ENCODE assay signal across 1 cellular context in genomic region chr22:20584872-20585639, GRCh38.
TF ChIP-seq lines count a peak whose summit lies in the region.

No MANE protein-coding gene starts in this region.

TF ChIP-seq in WTC11, 78 proteins besides CTCF, POLR2A, EP300 and RAD21 (continued from another document):
- TF ChIP-seq, protein P1, sequence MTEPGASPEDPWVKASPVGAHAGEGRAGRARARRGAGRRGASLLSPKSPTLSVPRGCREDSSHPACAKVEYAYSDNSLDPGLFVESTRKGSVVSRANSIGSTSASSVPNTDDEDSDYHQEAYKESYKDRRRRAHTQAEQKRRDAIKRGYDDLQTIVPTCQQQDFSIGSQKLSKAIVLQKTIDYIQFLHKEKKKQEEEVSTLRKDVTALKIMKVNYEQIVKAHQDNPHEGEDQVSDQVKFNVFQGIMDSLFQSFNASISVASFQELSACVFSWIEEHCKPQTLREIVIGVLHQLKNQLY (CRISPR knock-in tag; IDR thresholded peaks at IDR 0.05), result no peak
- TF ChIP-seq EMX1 (CRISPR knock-in tag; IDR thresholded peaks at IDR 0.05) (no peak), FOXK1 (CRISPR knock-in tag; IDR thresholded peaks at IDR 0.05) (no peak), TEAD1 (CRISPR knock-in tag; IDR thresholded peaks at IDR 0.05) (no peak), IRF2 (CRISPR knock-in tag; IDR thresholded peaks at IDR 0.05; ENCODE audit: borderline replicate concordance, low read depth) (no peak), CREM (CRISPR knock-in tag; IDR thresholded peaks at IDR 0.05) (no peak), NR1H2 (CRISPR knock-in tag; IDR thresholded peaks at IDR 0.05) (no peak), TEAD4 (CRISPR knock-in tag; IDR thresholded peaks at IDR 0.05) (no peak), TCF7 (CRISPR knock-in tag; IDR thresholded peaks at IDR 0.05; ENCODE audit: low read depth) (no peak), USF1 (CRISPR knock-in tag; IDR thresholded peaks at IDR 0.05) (no peak)
